ENCODE assay signal across 23 cellular contexts in the genomic region with DNA sequence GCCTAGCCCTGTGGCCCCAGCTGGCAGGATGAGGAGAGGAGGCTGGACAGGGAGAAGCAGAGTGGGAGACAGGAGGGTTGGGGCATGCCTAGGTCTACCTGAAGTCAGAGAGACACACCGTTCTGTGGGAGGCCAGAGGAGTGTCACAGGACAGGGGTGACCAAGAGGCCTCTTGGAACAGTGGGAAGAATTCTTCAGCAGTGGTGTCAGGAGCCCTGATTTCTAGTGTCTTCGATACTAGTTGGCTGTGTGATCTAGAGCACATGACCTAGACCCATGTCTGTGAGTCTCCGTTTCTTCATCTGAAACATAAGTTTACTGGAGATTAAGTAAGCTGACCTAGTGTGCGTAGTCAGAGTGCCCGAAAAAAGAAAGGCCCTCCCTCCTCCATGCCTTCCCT.
"Had no signal": no experiment of that assay in that cellular context is flagged by ENCODE, and none has a peak within 500 bp of the region (broad histone marks: within the 10 kb centered on the region; RNA-seq: fewer than 3 reads in every experiment).

No MANE protein-coding gene starts in this region.

- H3K27me3 Mint-ChIP-seq: IgD-negative memory B cell had no signal

- H3K27ac Mint-ChIP-seq: IgD-negative memory B cell had no signal

- H3K4me1 ChIP-seq: SJCRH30 had no signal

- H3K9ac ChIP-seq: KMS-11 had no signal

- ATAC-seq: K562, SK-N-SH treated with all-trans-retinoic acid at 6 μM for 48 hours had no signal

- DNase-seq: Kasumi-1, MM.1S, NCI-H1092 treated with DMSO at 0.1 percent for 48 hours, NCI-H1436, NCI-H187, NCI-H2029, NCI-H2081 treated with DMSO at 0.1 percent for 48 hours, NCI-H2171, NCI-H226, NCI-H446, NCI-H510A, NCI-H524 treated with DMSO at 0.1 percent for 48 hours, NCI-H69, NCI-H774, RPMI8226, SHP77, SJCRH30 had no signal

- H3K9me3 ChIP-seq: SJCRH30 had no signal

- H3K4me3 Mint-ChIP-seq: IgD-negative memory B cell had no signal

- H3K27ac ChIP-seq: HL-60, KMS-11, SJCRH30 had no signal

- H3K4me2 ChIP-seq: KMS-11 had no signal

- FAIRE-seq: K562, RCC 7860 had no signal

- H3K4me3 ChIP-seq: K562, SJCRH30 had no signal

- H3K27me3 ChIP-seq: SJCRH30 had no signal

- H3K36me3 ChIP-seq: SJCRH30 had no signal
